ENCODE assay signal across 28 cellular contexts in the genomic region with DNA sequence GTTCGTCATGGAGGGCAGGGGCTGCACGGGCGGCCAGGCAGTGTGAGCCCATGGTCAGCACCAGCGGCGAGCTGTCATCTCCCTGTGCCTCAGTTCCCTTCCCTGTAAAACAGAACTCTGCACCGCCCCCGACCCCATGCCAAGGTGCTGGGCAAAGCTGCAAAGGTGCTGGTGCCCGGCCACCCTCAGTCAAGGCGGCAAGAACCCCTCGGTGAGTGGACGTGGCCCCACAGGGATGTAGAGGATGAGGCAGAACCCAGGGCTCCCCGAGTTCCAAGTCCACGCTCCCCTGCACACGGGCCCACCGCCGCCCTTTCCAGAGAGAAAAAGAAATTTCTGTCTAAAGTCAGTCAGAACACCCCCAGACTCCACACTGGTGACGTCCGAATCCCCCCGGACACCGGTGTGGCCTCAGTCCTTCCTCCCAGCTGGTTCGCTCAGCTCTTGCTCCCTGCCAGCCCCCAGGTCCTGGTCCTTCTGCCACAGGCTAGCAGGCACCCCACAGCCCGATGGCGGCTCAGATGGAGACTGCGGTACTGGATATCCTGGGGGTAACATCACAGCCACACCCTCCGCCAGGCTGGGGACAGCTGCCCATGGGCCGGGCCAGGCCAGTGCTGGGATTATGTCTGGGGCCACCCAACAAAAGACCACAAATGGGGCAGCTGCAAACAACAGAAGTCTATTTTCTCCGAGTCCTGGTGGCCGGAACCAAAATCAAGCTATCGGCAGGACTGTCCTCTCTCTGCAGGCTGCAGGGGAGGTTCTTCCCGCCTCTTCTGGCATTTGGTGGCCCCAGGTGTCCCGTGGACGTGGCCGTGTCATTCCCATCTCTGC. TPM values are rescaled to one million over a fixed set of nuclear protein-coding genes. Genes with fewer than 3 reads are reported as not detected.
DNase-seq lines count a peak whose midpoint lies in the region; ATAC-seq and TF ChIP-seq lines count a peak whose summit lies in the region.
"Had no signal": no experiment of that assay in that cellular context is flagged by ENCODE, and none has a peak within 500 bp of the region (broad histone marks: within the 10 kb centered on the region; RNA-seq: fewer than 3 reads in every experiment).

No MANE protein-coding gene starts in this region.

- H3K9ac ChIP-seq in H9 (ENCODE audit: extremely low read depth, insufficient read length, low read length) (no peak overlapping the region), neural progenitor cell (no peak overlapping the region)

- no peak overlapping the region for H2BK12ac ChIP-seq in H9 (ENCODE audit: insufficient read length, low read depth, low read length)

- H2AFZ ChIP-seq in H9 (ENCODE audit: low read length) (no peak overlapping the region), neural progenitor cell (replicated peaks) (no peak overlapping the region)

- H3K4ac ChIP-seq in H9 (ENCODE audit: low read depth, low read length): no peak overlapping the region

- no peak overlapping the region for H4K8ac ChIP-seq in H9 (replicated peaks; ENCODE audit: insufficient read length, low read depth, low read length)

- no peak overlapping the region for H3K4me2 ChIP-seq in H9 (ENCODE audit: insufficient read depth, insufficient read length, low read length)
- H3K4me2 ChIP-seq in neural progenitor cell: no peak overlapping the region

- peaks cover 65% of the 10 kb centered on the region for H3K27me3 Mint-ChIP-seq in H9 (ENCODE audit: low read depth)
- H3K27me3 Mint-ChIP-seq in T-helper 17 cell: peaks cover 31% of the 10 kb centered on the region
- H3K27me3 Mint-ChIP-seq in neural progenitor cell (ENCODE audit: insufficient read depth, low read depth): peaks cover 8% of the 10 kb centered on the region
- H3K27me3 Mint-ChIP-seq in T-helper 2 cell treated with Interferon-gamma antibody and Interleukin-4, amounts not matched to agents 5 μg/mL and 100 μg/mL, for 36 hours (ENCODE audit: low read depth): peaks cover 11% of the 10 kb centered on the region

- H3K56ac ChIP-seq in H9 (ENCODE audit: insufficient read length, low read depth, low read length): no peak overlapping the region

- no peak overlapping the region for H3K27ac Mint-ChIP-seq in H9
- H3K27ac Mint-ChIP-seq in T-helper 17 cell: peak overlapping the region; percentile 49
- H3K27ac Mint-ChIP-seq in neural progenitor cell: peak overlapping the region; percentile 38
- H3K27ac Mint-ChIP-seq in T-helper 2 cell treated with Interferon-gamma antibody and Interleukin-4, amounts not matched to agents 5 μg/mL and 100 μg/mL, for 36 hours: no peak overlapping the region
- H3K27ac Mint-ChIP-seq: activated B cell treated with CpG ODN at 0.5 μM for 24 hours; activated naive CD8-positive, alpha-beta T cell treated with anti-CD3 and anti-CD28 coated beads, Interleukin-2, amount 50 U/mL, for 24 hours; activated T-cell treated with anti-CD3 and anti-CD28 coated beads, Interleukin-2, amount 50 U/mL, for 24 hours; CD8-positive, alpha-beta memory T cell; dendritic cell treated with granulocyte-macrophage colony-stimulating factor and Interleukin-4, amounts not matched to agents 40 ng/mL and 50 ng/mL, for 4 days; progenitor cell of endocrine pancreas had no signal

- H3T11ph ChIP-seq in H9 (ENCODE audit: low read length): no peak overlapping the region

- WGBS in H9 (ENCODE audit: extremely low coverage, insufficient read length, low lambda C conversion rate): no CpG with 5 or more reads among the region's 33 CpGs

- no peak overlapping the region for H3K27ac ChIP-seq in H9 (ENCODE audit: insufficient read length, low read depth, low read length)
- no peak overlapping the region for H3K27ac ChIP-seq in neural progenitor cell
- H3K27ac ChIP-seq: esophagus squamous epithelium, foreskin keratinocyte, SJSA1 had no signal

- TF ChIP-seq CTCF in H9 (conservative IDR thresholded peaks at IDR 0.05) (no peak), neural progenitor cell (IDR thresholded peaks at IDR 0.05) (no peak)

- H4K91ac ChIP-seq in H9 (ENCODE audit: insufficient read length, low read depth, low read length): no peak overlapping the region

- no peaks in the 10 kb centered on the region for H3K79me1 ChIP-seq in H9 (ENCODE audit: insufficient read depth, low read depth, low read length, poor library complexity, severe bottlenecking)

- no peaks in the 10 kb centered on the region for H3K4me1 ChIP-seq in H9 (ENCODE audit: insufficient read depth, low read length)
- peaks cover 7% of the 10 kb centered on the region for H3K4me1 ChIP-seq in neural progenitor cell
- H3K4me1 ChIP-seq: foreskin keratinocyte, HAP-1 had no signal

- no peak overlapping the region for H2BK15ac ChIP-seq in H9 (ENCODE audit: low read depth, low read length)

- no peaks in the 10 kb centered on the region for H3K9me3 Mint-ChIP-seq in H9
- H3K9me3 Mint-ChIP-seq in neural progenitor cell: no peaks in the 10 kb centered on the region
- H3K9me3 Mint-ChIP-seq in T-helper 2 cell treated with Interferon-gamma antibody and Interleukin-4, amounts not matched to agents 5 μg/mL and 100 μg/mL, for 36 hours: no peaks in the 10 kb centered on the region
- H3K9me3 Mint-ChIP-seq: activated B cell treated with CpG ODN at 0.5 μM for 24 hours; activated naive CD8-positive, alpha-beta T cell treated with anti-CD3 and anti-CD28 coated beads, Interleukin-2, amount 50 U/mL, for 24 hours; activated T-cell treated with anti-CD3 and anti-CD28 coated beads, Interleukin-2, amount 50 U/mL, for 24 hours; CD8-positive, alpha-beta memory T cell; dendritic cell treated with granulocyte-macrophage colony-stimulating factor and Interleukin-4, amounts not matched to agents 40 ng/mL and 50 ng/mL, for 4 days had no signal

- no peak overlapping the region for H3K18ac ChIP-seq in H9 (ENCODE audit: insufficient read length, low read depth, low read length)

- H3K4me3 ChIP-seq in neural progenitor cell: no peak overlapping the region
- H3K4me3 ChIP-seq: esophagus squamous epithelium, HAP-1, SJSA1 had no signal

- no peak overlapping the region for H4K5ac ChIP-seq in H9 (ENCODE audit: insufficient read length, low read depth, low read length)

- DNase-seq in H9 (peak; percentile 28), T-helper 17 cell (no peak), globus pallidus (ENCODE audit: low spot score) (peak; percentile 66), neural progenitor cell (ENCODE audit: low spot score) (no peak), NCI-H2107 treated with DMSO at 0.1 percent for 48 hours (lab: John Stamatoyannopoulos, UW; ENCODE audit: unreplicated experiment) (no peak)
- DNase-seq in T-helper 2 cell treated with Interferon-gamma antibody and Interleukin-4, amounts not matched to agents 5 μg/mL and 100 μg/mL, for 36 hours (ENCODE audit: low spot score): no peak
- DNase-seq: activated B cell treated with CpG ODN at 0.5 μM for 24 hours; activated gamma-delta T cell; activated naive CD8-positive, alpha-beta T cell treated with anti-CD3 and anti-CD28 coated beads, Interleukin-2, amount 50 U/mL, for 24 hours; activated T-cell treated with anti-CD3 and anti-CD28 coated beads, Interleukin-2, amount 50 U/mL, for 24 hours; CD8-positive, alpha-beta memory T cell; central memory CD4-positive, alpha-beta T cell; DMS 273 treated with DMSO at 0.1 percent for 48 hours; esophagus squamous epithelium; foreskin keratinocyte; kidney glomerular epithelial cell; mammary epithelial cell; NCI-H146; stimulated activated CD4-positive, alpha-beta T cell treated with anti-CD3 and anti-CD28 coated beads, Interleukin-4, amount 100 ng/mL, for 1 hour; T-helper 1 cell; trophoblast cell had no signal

- ATAC-seq in T-helper 17 cell: no peak
- no peak for ATAC-seq in GM21576 (IDR thresholded peaks at IDR 0.05; ENCODE audit: unreplicated experiment)
- no peak for ATAC-seq in HG02642 (IDR thresholded peaks at IDR 0.05; ENCODE audit: poor library complexity, unreplicated experiment)
- ATAC-seq: activated naive CD8-positive, alpha-beta T cell treated with anti-CD3 and anti-CD28 coated beads, Interleukin-2, amount 50 U/mL, for 24 hours; foreskin keratinocyte; sciatic nerve had no signal

- H3K23me2 ChIP-seq in H9 (ENCODE audit: insufficient read length, low read depth, low read length, poor library complexity, severe bottlenecking): no peaks in the 10 kb centered on the region

- peaks cover 12% of the 10 kb centered on the region for H3K27me3 ChIP-seq in H9 (ENCODE audit: insufficient read depth, low read length)
- peaks cover 34% of the 10 kb centered on the region for H3K27me3 ChIP-seq in neural progenitor cell
- H3K27me3 ChIP-seq: esophagus squamous epithelium, foreskin keratinocyte had no signal

- no peak overlapping the region for H2BK20ac ChIP-seq in H9 (ENCODE audit: low read depth, low read length, poor library complexity, severe bottlenecking)

- no peak overlapping the region for H3K4me3 Mint-ChIP-seq in H9
- H3K4me3 Mint-ChIP-seq in T-helper 17 cell: no peak overlapping the region
- H3K4me3 Mint-ChIP-seq in neural progenitor cell: peak overlapping the region; percentile 46
- H3K4me3 Mint-ChIP-seq in T-helper 2 cell treated with Interferon-gamma antibody and Interleukin-4, amounts not matched to agents 5 μg/mL and 100 μg/mL, for 36 hours: no peak overlapping the region
- H3K4me3 Mint-ChIP-seq: activated B cell treated with CpG ODN at 0.5 μM for 24 hours; activated naive CD8-positive, alpha-beta T cell treated with anti-CD3 and anti-CD28 coated beads, Interleukin-2, amount 50 U/mL, for 24 hours; activated T-cell treated with anti-CD3 and anti-CD28 coated beads, Interleukin-2, amount 50 U/mL, for 24 hours; CD8-positive, alpha-beta memory T cell; dendritic cell treated with granulocyte-macrophage colony-stimulating factor and Interleukin-4, amounts not matched to agents 40 ng/mL and 50 ng/mL, for 4 days had no signal

- H3F3A ChIP-seq in neural progenitor cell (ENCODE audit: low read depth): peaks cover 6% of the 10 kb centered on the region

- no peak overlapping the region for H2BK5ac ChIP-seq in H9 (ENCODE audit: insufficient read length, low read length)

- no peak overlapping the region for H2AK5ac ChIP-seq in H9 (ENCODE audit: insufficient read length, low read length)

- H3K79me2 ChIP-seq in H9 (ENCODE audit: insufficient read depth, low read length) (no peaks in the 10 kb centered on the region), neural progenitor cell (ENCODE audit: low read depth) (no peaks in the 10 kb centered on the region)

- H3K36me3 ChIP-seq in neural progenitor cell: no peaks in the 10 kb centered on the region
- H3K36me3 ChIP-seq: esophagus squamous epithelium, HAP-1, SJSA1 had no signal

- H2BK120ac ChIP-seq in H9 (ENCODE audit: low read depth, low read length, poor library complexity, severe bottlenecking): no peak overlapping the region

- H4K20me1 ChIP-seq in H9 (ENCODE audit: control insufficient read depth, insufficient read depth, insufficient read length): no peaks in the 10 kb centered on the region
- H4K20me1 ChIP-seq in neural progenitor cell (ENCODE audit: low read depth): peaks cover 11% of the 10 kb centered on the region

- H3K14ac ChIP-seq in H9 (ENCODE audit: insufficient read depth, low read length): no peak overlapping the region

- H3K4me1 Mint-ChIP-seq in H9 (no peaks in the 10 kb centered on the region), T-helper 17 cell (no peaks in the 10 kb centered on the region), neural progenitor cell (peaks cover 17% of the 10 kb centered on the region)
- no peaks in the 10 kb centered on the region for H3K4me1 Mint-ChIP-seq in T-helper 2 cell treated with Interferon-gamma antibody and Interleukin-4, amounts not matched to agents 5 μg/mL and 100 μg/mL, for 36 hours (ENCODE audit: low read depth)
- H3K4me1 Mint-ChIP-seq: activated B cell treated with CpG ODN at 0.5 μM for 24 hours; activated naive CD8-positive, alpha-beta T cell treated with anti-CD3 and anti-CD28 coated beads, Interleukin-2, amount 50 U/mL, for 24 hours; CD8-positive, alpha-beta memory T cell had no signal

- no peaks in the 10 kb centered on the region for H3K9me3 ChIP-seq in H9 (ENCODE audit: control insufficient read depth, low read depth, low read length)
- no peaks in the 10 kb centered on the region for H3K9me3 ChIP-seq in T-helper 17 cell (ENCODE audit: control insufficient read depth, low read length, poor library complexity, severe bottlenecking)
- H3K9me3 ChIP-seq in neural progenitor cell (ENCODE audit: low read depth): no peaks in the 10 kb centered on the region
- H3K9me3 ChIP-seq: esophagus squamous epithelium, HAP-1, SJSA1 had no signal

- H3K36me3 Mint-ChIP-seq in H9 (ENCODE audit: insufficient read depth in 1 of 3, low read depth in 3 of 3) (no peaks in the 10 kb centered on the region), T-helper 17 cell (ENCODE audit: low read depth) (no peaks in the 10 kb centered on the region), neural progenitor cell (peaks cover 3% of the 10 kb centered on the region)
- H3K36me3 Mint-ChIP-seq in T-helper 2 cell treated with Interferon-gamma antibody and Interleukin-4, amounts not matched to agents 5 μg/mL and 100 μg/mL, for 36 hours (ENCODE audit: low read depth): no peaks in the 10 kb centered on the region
- H3K36me3 Mint-ChIP-seq: CD8-positive, alpha-beta memory T cell had no signal

- H3K23ac ChIP-seq in H9 (ENCODE audit: insufficient read length, low read depth, low read length): no peak overlapping the region

RNA-seq across cellular contexts. Expression of a gene that starts 14.4 kb away (rescaled TPM):
- 1.7 and 3.1 TPM in 2 replicates for total RNA-seq in H9 (2021)
- under 1 TPM; 0.22 to 0.29 TPM for total RNA-seq in T-helper 17 cell
- total RNA-seq in neural progenitor cell (ENCODE audit: low replicate concordance): 3.4 and 26.3 TPM in 2 replicates
- total RNA-seq: CD8-positive, alpha-beta memory T cell had no signal

Comparison
In these comparisons a context has a peak if more than half of its experiments do, and no peak if none do; other contexts are left out.
1. DNase-seq: peak in H9 (single experiment) and globus pallidus (single experiment); none in T-helper 17 cell (0 of 3), neural progenitor cell (single experiment), T-helper 2 cell treated with Interferon-gamma antibody and Interleukin-4, amounts not matched to agents 5 μg/mL and 100 μg/mL, for 36 hours (single experiment) and NCI-H2107 treated with DMSO at 0.1 percent for 48 hours (single experiment).
2. H3K27ac Mint-ChIP-seq: peak in T-helper 17 cell (single experiment) and neural progenitor cell (single experiment); none in H9 (0 of 3) and T-helper 2 cell treated with Interferon-gamma antibody and Interleukin-4, amounts not matched to agents 5 μg/mL and 100 μg/mL, for 36 hours (single experiment).